ENCODE assay signal across 17 cellular contexts in genomic region chr9:123361731-123362560, GRCh38. TPM values are rescaled to one million over a fixed set of nuclear protein-coding genes. Genes with fewer than 3 reads are reported as not detected.
"Had no signal": no experiment of that assay in that cellular context is flagged by ENCODE, and none has a peak within 500 bp of the region (broad histone marks: within the 10 kb centered on the region; RNA-seq: fewer than 3 reads in every experiment).

No MANE protein-coding gene starts in this region.

- FAIRE-seq: endometrium, small intestine, TTC549 had no signal

- H3K36me3 ChIP-seq: brain microvascular endothelial cell, neutrophil, tibial nerve had no signal

- H3K4me3 ChIP-seq: tibial nerve had no signal

- ATAC-seq: left lobe of liver; stimulated activated effector memory CD8-positive, alpha-beta T cell treated with anti-CD3 and anti-CD28 coated beads, Interleukin-12 subunit alpha, Interleukin-12 subunit beta, amount 100 ng/mL, for 72 hours; T-cell had no signal

- H3K27me3 ChIP-seq: tibial nerve had no signal

- H3K9me3 ChIP-seq: neutrophil, tibial nerve had no signal

- H3K27ac Mint-ChIP-seq: immature natural killer cell; stimulated activated effector memory CD8-positive, alpha-beta T cell treated with anti-CD3 and anti-CD28 coated beads, Interleukin-12 subunit alpha, Interleukin-12 subunit beta, amount 100 ng/mL, for 72 hours; T-cell had no signal

- DNase-seq: activated CD4-positive, alpha-beta T cell treated with anti-CD3 and anti-CD28 coated beads, Interleukin-2, amount 50 U/mL, for 1 hour; activated naive CD4-positive, alpha-beta T cell treated with anti-CD3 and anti-CD28 coated beads, Interleukin-2, amount 50 U/mL, for 16 hours; activated T-cell treated with anti-CD3 and anti-CD28 coated beads, Interleukin-2, amount 50 U/mL, for 1 hour; brain microvascular endothelial cell; immature natural killer cell; small intestine; T-cell had no signal

- H3K27ac ChIP-seq: brain microvascular endothelial cell, neutrophil, tibial nerve had no signal

- H3K36me3 Mint-ChIP-seq: immature natural killer cell; stimulated activated effector memory CD8-positive, alpha-beta T cell treated with anti-CD3 and anti-CD28 coated beads, Interleukin-12 subunit alpha, Interleukin-12 subunit beta, amount 100 ng/mL, for 72 hours; T-cell had no signal

- H3K4me3 Mint-ChIP-seq: immature natural killer cell; stimulated activated effector memory CD8-positive, alpha-beta T cell treated with anti-CD3 and anti-CD28 coated beads, Interleukin-12 subunit alpha, Interleukin-12 subunit beta, amount 100 ng/mL, for 72 hours; T-cell had no signal

- H3K9me3 Mint-ChIP-seq: immature natural killer cell; stimulated activated effector memory CD8-positive, alpha-beta T cell treated with anti-CD3 and anti-CD28 coated beads, Interleukin-12 subunit alpha, Interleukin-12 subunit beta, amount 100 ng/mL, for 72 hours; T-cell had no signal

RNA-seq across cellular contexts. Expression of gene CRB2, which starts 5.9 kb away (rescaled TPM):
- total RNA-seq: dermis microvascular lymphatic vessel endothelial cell, esophagus mucosa, fibroblast of villous mesenchyme, left lobe of liver, SK-MEL-5 had no signal
